In genomic region chr19:44662686-44663085, GRCh38 we compare ENCODE assay signal across 1 cellular context.
TF ChIP-seq lines count a peak whose summit lies in the region.

No MANE protein-coding gene starts in this region.

TF ChIP-seq in HEK293T, 16 proteins besides CTCF, POLR2A, EP300 and RAD21:
- no peak for TF ChIP-seq SUZ12 (IDR thresholded peaks at IDR 0.05)
